8 cellular contexts compared by ENCODE assay signal in genomic region chr1:184974086-184974836, GRCh38. TPM values are rescaled to one million over a fixed set of nuclear protein-coding genes. Genes with fewer than 3 reads are reported as not detected.
A peak's percentile ranks its signal among the peaks of the same experiment; 100 is the strongest.
DNase-seq lines count a peak whose midpoint lies in the region; ATAC-seq lines count a peak whose summit lies in the region.

A gene with protein sequence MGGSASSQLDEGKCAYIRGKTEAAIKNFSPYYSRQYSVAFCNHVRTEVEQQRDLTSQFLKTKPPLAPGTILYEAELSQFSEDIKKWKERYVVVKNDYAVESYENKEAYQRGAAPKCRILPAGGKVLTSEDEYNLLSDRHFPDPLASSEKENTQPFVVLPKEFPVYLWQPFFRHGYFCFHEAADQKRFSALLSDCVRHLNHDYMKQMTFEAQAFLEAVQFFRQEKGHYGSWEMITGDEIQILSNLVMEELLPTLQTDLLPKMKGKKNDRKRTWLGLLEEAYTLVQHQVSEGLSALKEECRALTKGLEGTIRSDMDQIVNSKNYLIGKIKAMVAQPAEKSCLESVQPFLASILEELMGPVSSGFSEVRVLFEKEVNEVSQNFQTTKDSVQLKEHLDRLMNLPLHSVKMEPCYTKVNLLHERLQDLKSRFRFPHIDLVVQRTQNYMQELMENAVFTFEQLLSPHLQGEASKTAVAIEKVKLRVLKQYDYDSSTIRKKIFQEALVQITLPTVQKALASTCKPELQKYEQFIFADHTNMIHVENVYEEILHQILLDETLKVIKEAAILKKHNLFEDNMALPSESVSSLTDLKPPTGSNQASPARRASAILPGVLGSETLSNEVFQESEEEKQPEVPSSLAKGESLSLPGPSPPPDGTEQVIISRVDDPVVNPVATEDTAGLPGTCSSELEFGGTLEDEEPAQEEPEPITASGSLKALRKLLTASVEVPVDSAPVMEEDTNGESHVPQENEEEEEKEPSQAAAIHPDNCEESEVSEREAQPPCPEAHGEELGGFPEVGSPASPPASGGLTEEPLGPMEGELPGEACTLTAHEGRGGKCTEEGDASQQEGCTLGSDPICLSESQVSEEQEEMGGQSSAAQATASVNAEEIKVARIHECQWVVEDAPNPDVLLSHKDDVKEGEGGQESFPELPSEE (minus strand): TSS chr1:184974508. CDS start chr1:184974356, 152 bp downstream.

- peaks cover 2% of the 10 kb centered on the region for H3K27me3 ChIP-seq in endocrine pancreas (ENCODE audit: control insufficient read depth, insufficient read depth, low read length)
- no peaks in the 10 kb centered on the region for H3K27me3 ChIP-seq in mononuclear cell (ENCODE audit: insufficient read depth, low read length)

- CTCF ChIA-PET in activated CD4-positive, alpha-beta memory T cell treated with anti-CD3 and anti-CD28 coated beads for 36 hours (lab: Charles Lee) = interaction anchor here (0.6 to 19.2 kb wide), 10 partner anchors 8 to 220 kb away, joined by 3 to 362 read pairs (median 4); partner anchors contain the start of gene EDEM3

- POLR2A ChIA-PET in activated CD4-positive, alpha-beta memory T cell treated with anti-CD3 and anti-CD28 coated beads for 36 hours (lab: Charles Lee) = interaction anchor here (0.7 to 5.8 kb wide), 17 partner anchors 8 to 307 kb away, joined by 3 to 46 read pairs (median 4); partner anchors contain the start of genes EDEM3 and RNF2

- no peaks in the 10 kb centered on the region for H3K36me3 Mint-ChIP-seq in activated CD4-positive, alpha-beta memory T cell treated with anti-CD3 and anti-CD28 coated beads for 36 hours

- peaks cover 6% of the 10 kb centered on the region for H3K27me3 Mint-ChIP-seq in activated CD4-positive, alpha-beta memory T cell treated with anti-CD3 and anti-CD28 coated beads for 36 hours

- H3K36me3 ChIP-seq in endocrine pancreas (ENCODE audit: control insufficient read depth, insufficient read depth, low read length) = no peaks in the 10 kb centered on the region

- H3K4me3 ChIP-seq in endocrine pancreas (ENCODE audit: control insufficient read depth, insufficient read depth, low read length) = peak within 1 kb of the TSS; percentile 72
- H3K4me3 ChIP-seq in mononuclear cell (ENCODE audit: low read length) = peak within 1 kb of the TSS; percentile 79

- H3K27ac Mint-ChIP-seq in activated CD4-positive, alpha-beta memory T cell treated with anti-CD3 and anti-CD28 coated beads for 36 hours = peak within 1 kb of the TSS; percentile 96

- ATAC-seq in HG02852 (IDR thresholded peaks at IDR 0.05; ENCODE audit: unreplicated experiment) = peak; percentile 55

- peak within 1 kb of the TSS; percentile 94 for H3K4me3 Mint-ChIP-seq in activated CD4-positive, alpha-beta memory T cell treated with anti-CD3 and anti-CD28 coated beads for 36 hours

- intact Hi-C loops in activated CD4-positive, alpha-beta memory T cell treated with anti-CD3 and anti-CD28 coated beads for 36 hours (cut with micrococcal nuclease) = loop anchor here (5.0 to 10.0 kb wide), 2 partner anchors 1403 to 1499 kb away; partner anchors contain the start of genes ODR4, SMG7 and TPR

- peaks cover 45% of the 10 kb centered on the region for H3K4me1 Mint-ChIP-seq in activated CD4-positive, alpha-beta memory T cell treated with anti-CD3 and anti-CD28 coated beads for 36 hours (ENCODE audit: low read depth)

- H3K9me3 Mint-ChIP-seq in activated CD4-positive, alpha-beta memory T cell treated with anti-CD3 and anti-CD28 coated beads for 36 hours = no peaks in the 10 kb centered on the region

- H3K9ac ChIP-seq in endocrine pancreas (ENCODE audit: control insufficient read depth, insufficient read depth, low read length) = peak within 1 kb of the TSS; percentile 60

- H3K9me3 ChIP-seq in endocrine pancreas (ENCODE audit: control insufficient read depth, low read length) (no peaks in the 10 kb centered on the region), mononuclear cell (ENCODE audit: low read depth, low read length) (no peaks in the 10 kb centered on the region)

- H3K4me1 ChIP-seq in endocrine pancreas (ENCODE audit: control insufficient read depth, insufficient read depth, low read length) = no peaks in the 10 kb centered on the region
- H3K4me1 ChIP-seq in mononuclear cell (ENCODE audit: insufficient read depth, low read length) = peaks cover 38% of the 10 kb centered on the region

- peak; percentile 30 to 51 (median 37) for DNase-seq in activated CD4-positive, CD25-positive, alpha-beta regulatory T cell (lab: John Stamatoyannopoulos, UW)
- no peak for DNase-seq in activated CD4-positive, CD25-positive, alpha-beta regulatory T cell treated with anti-CD3 and anti-CD28 coated beads, Interleukin-2, amount 50 U/mL, for 72 hours
- DNase-seq in NCI-H2196 treated with DMSO at 0.1 percent for 48 hours (lab: John Stamatoyannopoulos, UW; ENCODE audit: unreplicated experiment) = peak; percentile 40
- peak; percentile 78 for DNase-seq in activated CD4-positive, alpha-beta memory T cell treated with anti-CD3 and anti-CD28 coated beads for 36 hours
- peak; percentile 34 to 36 for DNase-seq in stimulated activated CD8-positive, alpha-beta memory T cell treated with anti-CD3 and anti-CD28 coated beads, Interleukin-4, amount 100 ng/mL, for 1 hour (ENCODE audit: low read depth in 2 of 2, low spot score in 1 of 2)

RNA-seq across cellular contexts. Expression of the gene that starts here (rescaled TPM):
- 10 to 100 TPM; 18.7 to 19.8 TPM for total RNA-seq in activated CD4-positive, alpha-beta memory T cell treated with anti-CD3 and anti-CD28 coated beads for 36 hours
- total RNA-seq in mononuclear cell = 26.3 TPM
